Comparison of ENCODE assay signal across 15 cellular contexts in genomic region chr1:10631121-10631810, GRCh38.
A peak's percentile ranks its signal among the peaks of the same experiment; 100 is the strongest.
DNase-seq lines count a peak whose midpoint lies in the region; ATAC-seq and TF ChIP-seq lines count a peak whose summit lies in the region.
"Had no signal": no experiment of that assay in that cellular context is flagged by ENCODE, and none has a peak within 500 bp of the region (broad histone marks: within the 10 kb centered on the region; RNA-seq: fewer than 3 reads in every experiment).

No MANE protein-coding gene starts in this region.

- H3K27ac ChIP-seq in C4-2B (peak overlapping the region; percentile 96), HEK293 (ENCODE audit: extremely low read depth, low read depth, low read length) (no peak overlapping the region), gastroesophageal sphincter (peak overlapping the region in 3 of 4 donors; percentile 46 to 83 (median 82)), sigmoid colon (peak overlapping the region; percentile 49 to 84 (median 72))

- H3K4me1 ChIP-seq in HEK293 (ENCODE audit: control insufficient read depth, insufficient read depth, low read length) (peaks cover 4% of the 10 kb centered on the region), gastroesophageal sphincter (peaks cover 0 to 81% (median 17%) of the 10 kb centered on the region in 3 donors), sigmoid colon (peaks cover 0 to 52% (median 42%) of the 10 kb centered on the region in 4 donors)

- peaks cover 0 to 15% of the 10 kb centered on the region in 2 experiments; a peak in 1 of 3 replicates for H3K36me3 ChIP-seq in HEK293 (ENCODE audit: control insufficient read depth in 2 of 2, insufficient read depth in 1 of 2, low read length in 2 of 2)
- H3K36me3 ChIP-seq in gastroesophageal sphincter: peaks cover 0 to 35% of the 10 kb centered on the region in 2 donors
- peaks cover 0 to 11% (median 5%) of the 10 kb centered on the region in 4 donors for H3K36me3 ChIP-seq in sigmoid colon

- ATAC-seq in gastroesophageal sphincter: no peak
- ATAC-seq in HG02885 (IDR thresholded peaks at IDR 0.05; ENCODE audit: poor library complexity, unreplicated experiment): no peak
- ATAC-seq: activated naive CD8-positive, alpha-beta T cell treated with anti-CD3 and anti-CD28 coated beads, Interleukin-2, amount 50 U/mL, for 24 hours; activated T-cell treated with anti-CD3 and anti-CD28 coated beads, Interleukin-2, amount 50 U/mL, for 72 hours; naive thymus-derived CD8-positive, alpha-beta T cell had no signal

- peak; percentile 61 for DNase-seq in sigmoid colon
- DNase-seq in dermis blood vessel endothelial cell: no peak
- no peak for DNase-seq in ureter (ENCODE audit: low spot score)
- DNase-seq: activated CD4-positive, alpha-beta T cell treated with anti-CD3 and anti-CD28 coated beads, Interleukin-2, amount 50 U/mL, for 4 hours; activated naive CD8-positive, alpha-beta T cell treated with anti-CD3 and anti-CD28 coated beads, Interleukin-2, amount 50 U/mL, for 24 hours; activated T-cell treated with anti-CD3 and anti-CD28 coated beads, Interleukin-2, amount 50 U/mL, for 72 hours; central memory CD4-positive, alpha-beta T cell; HCEC 1CT; MG63; NCI-H187 had no signal

- TF ChIP-seq CTCF in C4-2B (conservative IDR thresholded peaks at IDR 0.05): no peak
- TF ChIP-seq CTCF in HEK293 (tag by site-specific recombination; IDR thresholded peaks at IDR 0.05): no peak
- no peak for TF ChIP-seq CTCF in gastroesophageal sphincter (IDR thresholded peaks at IDR 0.05)
- TF ChIP-seq CTCF in sigmoid colon (IDR thresholded peaks at IDR 0.05): no peak

- TF ChIP-seq POLR2A in gastroesophageal sphincter (IDR thresholded peaks at IDR 0.05) (no peak), sigmoid colon (IDR thresholded peaks at IDR 0.05) (no peak)

- POLR2A ChIA-PET in HEK293 (lab: Yijun Ruan, JAX): no interaction called here

- WGBS in gastroesophageal sphincter (ENCODE audit: low coverage in 1 of 2), 2 donors: no CpG with 5 or more reads among the region's 20 CpGs
- 88 to 93% methylated on average over 20 of the region's 20 CpGs for WGBS in sigmoid colon, 2 donors

- H3K4me3 ChIP-seq in HEK293 (ENCODE audit: low read depth, low read length) (no peak overlapping the region), gastroesophageal sphincter (no peak overlapping the region), sigmoid colon (no peak overlapping the region)
- H3K4me3 ChIP-seq: MG63 had no signal

- H3K27me3 ChIP-seq in gastroesophageal sphincter (no peaks in the 10 kb centered on the region), sigmoid colon (no peaks in the 10 kb centered on the region)
- H3K27me3 ChIP-seq: MG63 had no signal

- no peak for TF ChIP-seq EP300 in gastroesophageal sphincter (IDR thresholded peaks at IDR 0.05)
- no peak for TF ChIP-seq EP300 in sigmoid colon (IDR thresholded peaks at IDR 0.05)

- intact Hi-C loops in sigmoid colon (cut with DNase I): no loop called here

- CTCF ChIA-PET in HEK293 (lab: Yijun Ruan, JAX): no interaction called here

- H3K9me3 ChIP-seq in HEK293 (ENCODE audit: control insufficient read depth, insufficient read depth, low read depth, low read length): no peaks in the 10 kb centered on the region
- H3K9me3 ChIP-seq in gastroesophageal sphincter: no peaks in the 10 kb centered on the region
- no peaks in the 10 kb centered on the region for H3K9me3 ChIP-seq in sigmoid colon
- H3K9me3 ChIP-seq: MG63 had no signal

TF ChIP-seq in HEK293, 187 proteins besides CTCF, POLR2A, EP300 and RAD21:
- TF ChIP-seq SP3 (tag by site-specific recombination; IDR thresholded peaks at IDR 0.05) (no peak), KLF1 (tag by site-specific recombination; IDR thresholded peaks at IDR 0.05) (peak; percentile 86), ZNF341 (tag by site-specific recombination; IDR thresholded peaks at IDR 0.05; ENCODE audit: low read depth) (0 out of 2 replicates have a peak, but pooled peaks have one; percentile 31), ZNF488 (tag by site-specific recombination; IDR thresholded peaks at IDR 0.05) (no peak), OSR2 (tag by site-specific recombination; IDR thresholded peaks at IDR 0.05) (no peak), ZNF510 (tag by site-specific recombination; IDR thresholded peaks at IDR 0.05; ENCODE audit: insufficient replicate concordance) (no peak), ZNF266 (tag by site-specific recombination; IDR thresholded peaks at IDR 0.05; ENCODE audit: low read depth) (no peak), ZNF623 (tag by site-specific recombination; IDR thresholded peaks at IDR 0.05) (no peak)
- TF ChIP-seq, protein P1, sequence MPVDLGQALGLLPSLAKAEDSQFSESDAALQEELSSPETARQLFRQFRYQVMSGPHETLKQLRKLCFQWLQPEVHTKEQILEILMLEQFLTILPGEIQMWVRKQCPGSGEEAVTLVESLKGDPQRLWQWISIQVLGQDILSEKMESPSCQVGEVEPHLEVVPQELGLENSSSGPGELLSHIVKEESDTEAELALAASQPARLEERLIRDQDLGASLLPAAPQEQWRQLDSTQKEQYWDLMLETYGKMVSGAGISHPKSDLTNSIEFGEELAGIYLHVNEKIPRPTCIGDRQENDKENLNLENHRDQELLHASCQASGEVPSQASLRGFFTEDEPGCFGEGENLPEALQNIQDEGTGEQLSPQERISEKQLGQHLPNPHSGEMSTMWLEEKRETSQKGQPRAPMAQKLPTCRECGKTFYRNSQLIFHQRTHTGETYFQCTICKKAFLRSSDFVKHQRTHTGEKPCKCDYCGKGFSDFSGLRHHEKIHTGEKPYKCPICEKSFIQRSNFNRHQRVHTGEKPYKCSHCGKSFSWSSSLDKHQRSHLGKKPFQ (tag by site-specific recombination; IDR thresholded peaks at IDR 0.05): no peak
- TF ChIP-seq, protein P2, sequence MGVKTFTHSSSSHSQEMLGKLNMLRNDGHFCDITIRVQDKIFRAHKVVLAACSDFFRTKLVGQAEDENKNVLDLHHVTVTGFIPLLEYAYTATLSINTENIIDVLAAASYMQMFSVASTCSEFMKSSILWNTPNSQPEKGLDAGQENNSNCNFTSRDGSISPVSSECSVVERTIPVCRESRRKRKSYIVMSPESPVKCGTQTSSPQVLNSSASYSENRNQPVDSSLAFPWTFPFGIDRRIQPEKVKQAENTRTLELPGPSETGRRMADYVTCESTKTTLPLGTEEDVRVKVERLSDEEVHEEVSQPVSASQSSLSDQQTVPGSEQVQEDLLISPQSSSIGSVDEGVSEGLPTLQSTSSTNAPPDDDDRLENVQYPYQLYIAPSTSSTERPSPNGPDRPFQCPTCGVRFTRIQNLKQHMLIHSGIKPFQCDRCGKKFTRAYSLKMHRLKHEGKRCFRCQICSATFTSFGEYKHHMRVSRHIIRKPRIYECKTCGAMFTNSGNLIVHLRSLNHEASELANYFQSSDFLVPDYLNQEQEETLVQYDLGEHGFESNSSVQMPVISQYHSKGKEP (tag by site-specific recombination; IDR thresholded peaks at IDR 0.05): no peak
- TF ChIP-seq, protein P3, sequence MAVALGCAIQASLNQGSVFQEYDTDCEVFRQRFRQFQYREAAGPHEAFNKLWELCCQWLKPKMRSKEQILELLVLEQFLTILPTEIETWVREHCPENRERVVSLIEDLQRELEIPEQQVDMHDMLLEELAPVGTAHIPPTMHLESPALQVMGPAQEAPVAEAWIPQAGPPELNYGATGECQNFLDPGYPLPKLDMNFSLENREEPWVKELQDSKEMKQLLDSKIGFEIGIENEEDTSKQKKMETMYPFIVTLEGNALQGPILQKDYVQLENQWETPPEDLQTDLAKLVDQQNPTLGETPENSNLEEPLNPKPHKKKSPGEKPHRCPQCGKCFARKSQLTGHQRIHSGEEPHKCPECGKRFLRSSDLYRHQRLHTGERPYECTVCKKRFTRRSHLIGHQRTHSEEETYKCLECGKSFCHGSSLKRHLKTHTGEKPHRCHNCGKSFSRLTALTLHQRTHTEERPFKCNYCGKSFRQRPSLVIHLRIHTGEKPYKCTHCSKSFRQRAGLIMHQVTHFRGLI (tag by site-specific recombination; IDR thresholded peaks at IDR 0.05): peak; percentile 77; the same call in 1 of the 2 replicates
